Comparison of ENCODE assay signal across 1 cellular context in the genomic region with DNA sequence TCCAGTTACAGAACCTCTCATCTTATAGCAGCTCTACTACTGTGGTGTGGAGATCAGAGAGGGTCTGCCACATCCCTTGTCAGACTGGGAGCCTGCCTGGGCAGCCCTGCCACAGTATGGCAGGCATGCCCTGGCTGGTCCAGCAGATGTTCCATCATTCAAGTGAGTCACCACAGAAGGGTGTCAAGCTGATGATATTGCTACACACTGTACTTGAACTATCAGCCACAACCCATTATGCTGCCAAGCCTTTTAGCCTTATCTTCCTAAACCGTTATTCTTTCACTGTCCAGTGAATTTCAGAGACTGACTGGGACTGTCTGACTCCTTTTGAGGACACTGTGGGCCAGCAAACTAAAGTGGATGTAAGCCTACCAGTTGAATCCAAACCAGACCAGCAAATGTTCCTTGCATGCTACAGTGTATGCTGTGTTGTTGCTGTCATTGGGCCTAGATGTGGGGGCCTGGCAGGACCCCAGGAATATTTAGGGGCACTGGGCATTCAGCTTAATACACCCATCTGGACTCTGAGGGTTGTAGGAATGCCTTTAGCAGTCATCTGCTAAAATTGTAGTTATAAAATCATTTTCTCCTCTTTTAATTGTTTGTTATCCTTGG.
A peak's percentile ranks its signal among the peaks of the same experiment; 100 is the strongest.
TF ChIP-seq lines count a peak whose summit lies in the region.

No MANE protein-coding gene starts in this region.

TF ChIP-seq in IMR-90, 13 proteins besides CTCF, POLR2A, EP300 and RAD21 (continued from another document):
- peak; percentile 77 for TF ChIP-seq FOS (IDR thresholded peaks at IDR 0.05; ENCODE audit: low read depth, low read length)
